29 cellular contexts compared by ENCODE assay signal in genomic region chr3:172919297-172919683, GRCh38.
"Had no signal": no experiment of that assay in that cellular context is flagged by ENCODE, and none has a peak within 500 bp of the region (broad histone marks: within the 10 kb centered on the region; RNA-seq: fewer than 3 reads in every experiment).

No MANE protein-coding gene starts in this region.

- ATAC-seq: effector memory CD8-positive, alpha-beta T cell; left cardiac atrium; left ventricle myocardium superior; psoas muscle; stimulated activated naive B cell treated with anti-CD40 and anti-IgM and Interleukin-4, amounts not matched to agents 10 μg/mL and 1 μg/mL and 100 μg/mL, for 72 hours had no signal

- H3K36me3 ChIP-seq: ascending aorta, cardiac muscle cell, colonic mucosa, ovary, sigmoid colon, stomach, thyroid gland had no signal

- H3K27me3 ChIP-seq: ascending aorta, cardiac muscle cell, colonic mucosa, ovary, sigmoid colon, stomach, thyroid gland had no signal

- FAIRE-seq: frontal cortex, TTC549 had no signal

- H3K9me3 ChIP-seq: ascending aorta, colonic mucosa, ovary, psoas muscle, sigmoid colon, stomach, thyroid gland had no signal

- H3K4me3 ChIP-seq: ascending aorta, cardiac muscle cell, colonic mucosa, ovary, psoas muscle, sigmoid colon, smooth muscle cell, stomach, thyroid gland had no signal

- DNase-seq: activated CD4-positive, alpha-beta memory T cell treated with anti-CD3 and anti-CD28 coated beads for 36 hours; activated CD4-positive, alpha-beta T cell treated with anti-CD3 and anti-CD28 coated beads, Interleukin-2, amount 10 ng/mL, durations not matched to agents 24 days and 14 days; activated CD4-positive, CD25-positive, alpha-beta regulatory T cell treated with anti-CD3 and anti-CD28 coated beads, Interleukin-2, amount 50 U/mL, for 72 hours; activated CD8-positive, alpha-beta memory T cell treated with anti-CD3 and anti-CD28 coated beads, Interleukin-2, amount 50 U/mL, for 48 hours; activated gamma-delta T cell; activated naive CD4-positive, alpha-beta T cell treated with anti-CD3 and anti-CD28 coated beads, Interleukin-2, amount 10 ng/mL, durations not matched to agents 7 days and 5 days; activated naive CD8-positive, alpha-beta T cell treated with anti-CD3 and anti-CD28 coated beads, Interleukin-2, amount 10 ng/mL, durations not matched to agents 7 days and 5 days; activated T-cell treated with anti-CD3 and anti-CD28 coated beads, Interleukin-2, amount 50 U/mL, for 24 hours; cerebellar nuclear complex; colonic mucosa; effector memory CD8-positive, alpha-beta T cell; islet precursor cell; left cardiac atrium; left ventricle myocardium superior; naive B cell; nephron progenitor cell; ovary; psoas muscle; sigmoid colon; stimulated activated CD4-positive, alpha-beta T cell treated with anti-CD3 and anti-CD28 coated beads, Interleukin-1b, Interleukin-23, amount 100 ng/mL, for 48 hours; stimulated activated naive B cell treated with anti-CD40 and anti-IgM and Interleukin-4, amounts not matched to agents 10 μg/mL and 1 μg/mL and 100 μg/mL, for 72 hours; stomach; T-helper 9 cell; thyroid gland had no signal

- H3K27ac ChIP-seq: ascending aorta, cardiac muscle cell, colonic mucosa, ovary, psoas muscle, sigmoid colon, thyroid gland had no signal

- H3K4me1 ChIP-seq: ascending aorta, colonic mucosa, psoas muscle, sigmoid colon had no signal
